Comparison of ENCODE assay signal across 2 cellular contexts in the genomic region with DNA sequence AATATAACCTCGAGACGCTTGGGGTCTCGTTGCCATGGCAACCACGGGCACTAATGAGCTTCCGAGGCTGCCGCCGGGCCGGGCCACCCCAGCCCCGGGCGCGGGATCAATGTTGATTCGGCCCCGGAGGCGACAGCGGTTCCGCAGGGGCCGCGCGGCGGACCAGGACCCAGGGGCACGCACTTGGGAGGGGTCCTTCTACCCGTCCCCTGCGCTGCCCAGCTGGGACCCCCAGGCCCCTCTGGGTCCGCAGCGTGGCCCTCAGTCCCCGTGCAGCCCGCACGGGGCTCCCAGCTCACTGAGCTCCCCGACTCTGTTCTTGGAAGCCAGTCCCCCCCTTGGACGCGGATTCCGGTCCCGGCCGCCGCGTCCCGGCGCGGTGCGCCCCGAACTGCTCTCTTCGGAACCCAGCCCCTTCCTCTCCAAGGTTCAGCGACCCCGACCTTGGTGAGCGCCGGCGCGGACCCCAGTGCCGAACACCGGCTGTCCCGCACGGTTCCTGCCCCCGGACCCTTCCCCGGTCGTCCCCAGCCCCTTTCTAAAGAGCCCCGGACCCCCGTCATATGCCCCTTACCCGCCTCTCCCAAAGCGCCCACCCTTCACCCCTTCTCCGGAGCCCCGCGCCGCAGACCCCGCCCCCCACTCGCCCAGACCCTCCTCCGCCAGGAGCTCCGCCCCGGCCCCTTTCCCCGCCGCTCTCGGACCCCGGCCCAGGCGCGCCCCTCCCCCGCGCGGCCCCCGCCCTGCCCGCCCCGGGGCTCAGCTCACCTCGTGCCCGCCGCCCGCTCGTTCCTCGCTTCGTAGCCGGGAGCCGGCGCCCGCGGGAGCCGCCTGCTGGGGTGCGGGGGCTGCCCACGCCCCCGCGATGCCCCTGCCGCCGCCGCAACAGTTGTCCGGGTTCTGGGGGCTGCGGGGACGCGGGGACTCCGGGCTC.
TF ChIP-seq lines count a peak whose summit lies in the region.

No MANE protein-coding gene starts in this region.

TF ChIP-seq in SK-N-SH, 30 proteins besides CTCF, POLR2A, EP300 and RAD21 (continued from another document):
- TF ChIP-seq TAF1 (IDR thresholded peaks at IDR 0.05; ENCODE audit: borderline replicate concordance, low read depth, low read length) = no peak
- 0 out of 2 replicates have a peak, but pooled peaks have one; percentile 52 for TF ChIP-seq EZH2phosphoT487 (IDR thresholded peaks at IDR 0.05; ENCODE audit: borderline replicate concordance, low read depth)
- TF ChIP-seq POLR2AphosphoS5 (IDR thresholded peaks at IDR 0.05; ENCODE audit: low read depth, low read length) = no peak
- TF ChIP-seq FOXM1 (IDR thresholded peaks at IDR 0.05; ENCODE audit: low read depth) = no peak
- TF ChIP-seq, protein P1, sequence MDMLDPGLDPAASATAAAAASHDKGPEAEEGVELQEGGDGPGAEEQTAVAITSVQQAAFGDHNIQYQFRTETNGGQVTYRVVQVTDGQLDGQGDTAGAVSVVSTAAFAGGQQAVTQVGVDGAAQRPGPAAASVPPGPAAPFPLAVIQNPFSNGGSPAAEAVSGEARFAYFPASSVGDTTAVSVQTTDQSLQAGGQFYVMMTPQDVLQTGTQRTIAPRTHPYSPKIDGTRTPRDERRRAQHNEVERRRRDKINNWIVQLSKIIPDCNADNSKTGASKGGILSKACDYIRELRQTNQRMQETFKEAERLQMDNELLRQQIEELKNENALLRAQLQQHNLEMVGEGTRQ (IDR thresholded peaks at IDR 0.05; ENCODE audit: borderline replicate concordance, low read depth, low read length) = no peak
- TF ChIP-seq RXRA (IDR thresholded peaks at IDR 0.05; ENCODE audit: borderline replicate concordance, low read depth) = no peak
- no peak for TF ChIP-seq SMC3 (IDR thresholded peaks at IDR 0.05; ENCODE audit: low read depth, low read length)
TF ChIP-seq in SK-N-SH: peak in this region for 1.

TF ChIP-seq in SK-N-SH treated with all-trans-retinoic acid at 6 μM for 48 hours, 23 proteins besides CTCF, POLR2A, EP300 and RAD21:
- TF ChIP-seq TCF4 (CRISPR knock-in tag; IDR thresholded peaks at IDR 0.05; ENCODE audit: borderline replicate concordance) (no peak), CSDC2 (CRISPR knock-in tag; IDR thresholded peaks at IDR 0.05) (no peak), ZNF8 (CRISPR knock-in tag; IDR thresholded peaks at IDR 0.05) (no peak), ZNF565 (CRISPR knock-in tag; conservative IDR thresholded peaks at IDR 0.05; ENCODE audit: low read depth) (no peak), RARB (CRISPR knock-in tag; IDR thresholded peaks at IDR 0.05) (no peak), GLIS3 (CRISPR knock-in tag; IDR thresholded peaks at IDR 0.05) (no peak), TOX (CRISPR knock-in tag; IDR thresholded peaks at IDR 0.05; ENCODE audit: borderline replicate concordance) (no peak), PPARA (CRISPR knock-in tag; IDR thresholded peaks at IDR 0.05; ENCODE audit: borderline replicate concordance) (no peak), SNAI2 (CRISPR knock-in tag; IDR thresholded peaks at IDR 0.05) (no peak), ARNTL (CRISPR knock-in tag; IDR thresholded peaks at IDR 0.05; ENCODE audit: borderline replicate concordance, low read depth) (no peak), ZNF70 (CRISPR knock-in tag; IDR thresholded peaks at IDR 0.05) (no peak), ESRRG (CRISPR knock-in tag; IDR thresholded peaks at IDR 0.05) (no peak), ZFP3 (CRISPR knock-in tag; IDR thresholded peaks at IDR 0.05) (no peak), OSR1 (CRISPR knock-in tag; IDR thresholded peaks at IDR 0.05) (no peak)
- TF ChIP-seq, protein P2, sequence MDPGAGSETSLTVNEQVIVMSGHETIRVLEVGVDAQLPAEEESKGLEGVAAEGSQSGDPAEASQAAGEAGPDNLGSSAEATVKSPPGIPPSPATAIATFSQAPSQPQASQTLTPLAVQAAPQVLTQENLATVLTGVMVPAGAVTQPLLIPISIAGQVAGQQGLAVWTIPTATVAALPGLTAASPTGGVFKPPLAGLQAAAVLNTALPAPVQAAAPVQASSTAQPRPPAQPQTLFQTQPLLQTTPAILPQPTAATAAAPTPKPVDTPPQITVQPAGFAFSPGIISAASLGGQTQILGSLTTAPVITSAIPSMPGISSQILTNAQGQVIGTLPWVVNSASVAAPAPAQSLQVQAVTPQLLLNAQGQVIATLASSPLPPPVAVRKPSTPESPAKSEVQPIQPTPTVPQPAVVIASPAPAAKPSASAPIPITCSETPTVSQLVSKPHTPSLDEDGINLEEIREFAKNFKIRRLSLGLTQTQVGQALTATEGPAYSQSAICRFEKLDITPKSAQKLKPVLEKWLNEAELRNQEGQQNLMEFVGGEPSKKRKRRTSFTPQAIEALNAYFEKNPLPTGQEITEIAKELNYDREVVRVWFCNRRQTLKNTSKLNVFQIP (CRISPR knock-in tag; IDR thresholded peaks at IDR 0.05; ENCODE audit: borderline replicate concordance, low read depth) = no peak
- TF ChIP-seq, protein P3, sequence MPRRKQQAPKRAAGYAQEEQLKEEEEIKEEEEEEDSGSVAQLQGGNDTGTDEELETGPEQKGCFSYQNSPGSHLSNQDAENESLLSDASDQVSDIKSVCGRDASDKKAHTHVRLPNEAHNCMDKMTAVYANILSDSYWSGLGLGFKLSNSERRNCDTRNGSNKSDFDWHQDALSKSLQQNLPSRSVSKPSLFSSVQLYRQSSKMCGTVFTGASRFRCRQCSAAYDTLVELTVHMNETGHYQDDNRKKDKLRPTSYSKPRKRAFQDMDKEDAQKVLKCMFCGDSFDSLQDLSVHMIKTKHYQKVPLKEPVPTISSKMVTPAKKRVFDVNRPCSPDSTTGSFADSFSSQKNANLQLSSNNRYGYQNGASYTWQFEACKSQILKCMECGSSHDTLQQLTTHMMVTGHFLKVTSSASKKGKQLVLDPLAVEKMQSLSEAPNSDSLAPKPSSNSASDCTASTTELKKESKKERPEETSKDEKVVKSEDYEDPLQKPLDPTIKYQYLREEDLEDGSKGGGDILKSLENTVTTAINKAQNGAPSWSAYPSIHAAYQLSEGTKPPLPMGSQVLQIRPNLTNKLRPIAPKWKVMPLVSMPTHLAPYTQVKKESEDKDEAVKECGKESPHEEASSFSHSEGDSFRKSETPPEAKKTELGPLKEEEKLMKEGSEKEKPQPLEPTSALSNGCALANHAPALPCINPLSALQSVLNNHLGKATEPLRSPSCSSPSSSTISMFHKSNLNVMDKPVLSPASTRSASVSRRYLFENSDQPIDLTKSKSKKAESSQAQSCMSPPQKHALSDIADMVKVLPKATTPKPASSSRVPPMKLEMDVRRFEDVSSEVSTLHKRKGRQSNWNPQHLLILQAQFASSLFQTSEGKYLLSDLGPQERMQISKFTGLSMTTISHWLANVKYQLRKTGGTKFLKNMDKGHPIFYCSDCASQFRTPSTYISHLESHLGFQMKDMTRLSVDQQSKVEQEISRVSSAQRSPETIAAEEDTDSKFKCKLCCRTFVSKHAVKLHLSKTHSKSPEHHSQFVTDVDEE (CRISPR knock-in tag; IDR thresholded peaks at IDR 0.05) = no peak
- TF ChIP-seq, protein P4, sequence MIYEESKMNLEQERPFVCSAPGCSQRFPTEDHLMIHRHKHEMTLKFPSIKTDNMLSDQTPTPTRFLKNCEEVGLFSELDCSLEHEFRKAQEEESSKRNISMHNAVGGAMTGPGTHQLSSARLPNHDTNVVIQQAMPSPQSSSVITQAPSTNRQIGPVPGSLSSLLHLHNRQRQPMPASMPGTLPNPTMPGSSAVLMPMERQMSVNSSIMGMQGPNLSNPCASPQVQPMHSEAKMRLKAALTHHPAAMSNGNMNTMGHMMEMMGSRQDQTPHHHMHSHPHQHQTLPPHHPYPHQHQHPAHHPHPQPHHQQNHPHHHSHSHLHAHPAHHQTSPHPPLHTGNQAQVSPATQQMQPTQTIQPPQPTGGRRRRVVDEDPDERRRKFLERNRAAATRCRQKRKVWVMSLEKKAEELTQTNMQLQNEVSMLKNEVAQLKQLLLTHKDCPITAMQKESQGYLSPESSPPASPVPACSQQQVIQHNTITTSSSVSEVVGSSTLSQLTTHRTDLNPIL (CRISPR knock-in tag; IDR thresholded peaks at IDR 0.05; ENCODE audit: low read depth) = no peak
